1 cellular context compared by ENCODE assay signal in the genomic region with DNA sequence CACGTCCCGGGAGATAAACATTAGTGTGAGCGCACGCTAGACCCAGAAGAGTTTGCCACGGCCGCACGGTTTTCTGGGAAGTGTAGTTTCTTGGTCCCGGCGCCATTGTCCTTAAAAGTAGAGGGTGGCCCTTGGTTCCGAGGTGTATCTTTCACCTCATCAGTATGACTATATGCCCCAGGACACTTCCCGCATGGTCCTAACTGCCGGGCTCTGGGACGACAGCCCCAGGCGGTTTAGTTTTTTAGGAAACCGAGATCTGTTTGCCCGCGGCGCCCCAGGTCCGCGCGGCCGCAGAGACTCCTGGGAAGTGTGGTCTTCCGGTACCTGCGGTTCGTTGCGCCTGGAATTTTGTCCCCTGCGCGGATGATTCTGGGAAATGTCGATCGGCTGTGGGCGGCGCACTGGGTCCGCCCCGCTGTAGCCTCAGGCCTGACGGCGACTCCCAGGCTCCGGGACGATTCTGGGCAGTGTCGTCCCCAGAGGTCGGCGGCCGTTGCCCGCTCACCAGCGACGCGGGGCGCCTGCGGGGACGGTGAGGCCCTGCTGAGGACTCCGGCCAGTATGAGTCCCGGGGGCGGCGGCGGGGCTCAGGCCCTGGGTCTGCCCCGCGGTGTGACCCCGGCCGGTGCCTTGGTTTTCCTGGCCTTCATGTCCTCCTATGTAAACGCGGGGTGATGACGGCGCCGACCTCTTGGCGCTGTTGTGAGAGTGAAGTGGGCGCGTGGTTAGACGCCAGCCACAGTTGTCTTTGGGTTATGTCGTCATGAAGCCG.
TF ChIP-seq lines count a peak whose summit lies in the region.

TSS of gene ZNF181 (plus strand) at position 418 of the 775 bp plus-strand sequence. CDS start 795 bp downstream, outside the sequence.

TF ChIP-seq in HCT116, 20 proteins besides CTCF, POLR2A, EP300 and RAD21 (continued from another document):
- TF ChIP-seq, protein P1, sequence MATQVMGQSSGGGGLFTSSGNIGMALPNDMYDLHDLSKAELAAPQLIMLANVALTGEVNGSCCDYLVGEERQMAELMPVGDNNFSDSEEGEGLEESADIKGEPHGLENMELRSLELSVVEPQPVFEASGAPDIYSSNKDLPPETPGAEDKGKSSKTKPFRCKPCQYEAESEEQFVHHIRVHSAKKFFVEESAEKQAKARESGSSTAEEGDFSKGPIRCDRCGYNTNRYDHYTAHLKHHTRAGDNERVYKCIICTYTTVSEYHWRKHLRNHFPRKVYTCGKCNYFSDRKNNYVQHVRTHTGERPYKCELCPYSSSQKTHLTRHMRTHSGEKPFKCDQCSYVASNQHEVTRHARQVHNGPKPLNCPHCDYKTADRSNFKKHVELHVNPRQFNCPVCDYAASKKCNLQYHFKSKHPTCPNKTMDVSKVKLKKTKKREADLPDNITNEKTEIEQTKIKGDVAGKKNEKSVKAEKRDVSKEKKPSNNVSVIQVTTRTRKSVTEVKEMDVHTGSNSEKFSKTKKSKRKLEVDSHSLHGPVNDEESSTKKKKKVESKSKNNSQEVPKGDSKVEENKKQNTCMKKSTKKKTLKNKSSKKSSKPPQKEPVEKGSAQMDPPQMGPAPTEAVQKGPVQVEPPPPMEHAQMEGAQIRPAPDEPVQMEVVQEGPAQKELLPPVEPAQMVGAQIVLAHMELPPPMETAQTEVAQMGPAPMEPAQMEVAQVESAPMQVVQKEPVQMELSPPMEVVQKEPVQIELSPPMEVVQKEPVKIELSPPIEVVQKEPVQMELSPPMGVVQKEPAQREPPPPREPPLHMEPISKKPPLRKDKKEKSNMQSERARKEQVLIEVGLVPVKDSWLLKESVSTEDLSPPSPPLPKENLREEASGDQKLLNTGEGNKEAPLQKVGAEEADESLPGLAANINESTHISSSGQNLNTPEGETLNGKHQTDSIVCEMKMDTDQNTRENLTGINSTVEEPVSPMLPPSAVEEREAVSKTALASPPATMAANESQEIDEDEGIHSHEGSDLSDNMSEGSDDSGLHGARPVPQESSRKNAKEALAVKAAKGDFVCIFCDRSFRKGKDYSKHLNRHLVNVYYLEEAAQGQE (IDR thresholded peaks at IDR 0.05; ENCODE audit: low read depth) = no peak
- TF ChIP-seq SP1 (IDR thresholded peaks at IDR 0.05; ENCODE audit: low read depth) = 0 out of 2 replicates have a peak, but pooled peaks have one; percentile 33
- TF ChIP-seq CEBPB (IDR thresholded peaks at IDR 0.05; ENCODE audit: low read depth) = no peak
- TF ChIP-seq ZNF274 (IDR thresholded peaks at IDR 0.05; ENCODE audit: low read depth, low read length) = no peak
